In genomic region chr18:57791192-57791591, GRCh38 we compare ENCODE assay signal across 17 cellular contexts. TPM values are rescaled to one million over a fixed set of nuclear protein-coding genes. Genes with fewer than 3 reads are reported as not detected.
DNase-seq lines count a peak whose midpoint lies in the region; ATAC-seq and TF ChIP-seq lines count a peak whose summit lies in the region.
"Had no signal": no experiment of that assay in that cellular context is flagged by ENCODE, and none has a peak within 500 bp of the region (broad histone marks: within the 10 kb centered on the region; RNA-seq: fewer than 3 reads in every experiment).

No MANE protein-coding gene starts in this region.

- H3K9me3 Mint-ChIP-seq in HFFc6 (no peaks in the 10 kb centered on the region), nephron (peaks cover 2% of the 10 kb centered on the region)

- CTCF ChIA-PET in A673 (lab: Charles Lee), result no interaction called here

- WGBS in transverse colon (ENCODE audit: low coverage in 1 of 2), 2 donors, result 82% methylated on average over 5 of the region's 5 CpGs; no CpG with 5 or more reads in 1 of the 2 donors

- DNase-seq in HFFc6 (no peak), ascending aorta (ENCODE audit: low spot score in 2 of 2) (peak in 1 of 2 donors; percentile 44), transverse colon (no peak), left lung (no peak), OCI-M2 (lab: John Stamatoyannopoulos, UW; ENCODE audit: unreplicated experiment) (no peak), A673 (ENCODE audit: low spot score) (no peak)
- DNase-seq: CD8-positive, alpha-beta memory T cell; GDM1; MG63; NCI-H1417; NCI-H187; NCI-H2107 had no signal

- H3K27me3 ChIP-seq in ascending aorta (no peaks in the 10 kb centered on the region), transverse colon (no peaks in the 10 kb centered on the region), left lung (no peaks in the 10 kb centered on the region), A673 (replicated peaks; ENCODE audit: insufficient read depth, low read depth, low read length, poor library complexity) (no peaks in the 10 kb centered on the region)
- H3K27me3 ChIP-seq: MG63 had no signal

- no peak overlapping the region for H3K4me3 ChIP-seq in ascending aorta
- H3K4me3 ChIP-seq in transverse colon, result no peak overlapping the region
- no peak overlapping the region for H3K4me3 ChIP-seq in left lung
- no peak overlapping the region for H3K4me3 ChIP-seq in A673 (ENCODE audit: low read depth, low read length, poor library complexity, severe bottlenecking)
- H3K4me3 ChIP-seq: K562, MG63 had no signal

- POLR2A ChIA-PET in A673 (lab: Charles Lee; ENCODE audit: low non-redundant PET), result no interaction called here

- H3K27me3 Mint-ChIP-seq in HFFc6 (ENCODE audit: insufficient read depth) (peaks cover 5% of the 10 kb centered on the region), nephron (ENCODE audit: low read depth) (peaks cover 5% of the 10 kb centered on the region)

- H3K36me3 Mint-ChIP-seq in HFFc6 (ENCODE audit: low read depth) (peaks cover 68% of the 10 kb centered on the region), nephron (ENCODE audit: low read depth) (no peaks in the 10 kb centered on the region)

- peak overlapping the region; percentile 80 for H3K27ac ChIP-seq in ascending aorta
- H3K27ac ChIP-seq in transverse colon, result peak overlapping the region in 3 of 4 donors; percentile 85 to 96 (median 92)
- H3K27ac ChIP-seq in left lung, result no peak overlapping the region
- H3K27ac ChIP-seq in A673 (ENCODE audit: low read depth, low read length, poor library complexity, severe bottlenecking), result no peak overlapping the region
- H3K27ac ChIP-seq: C4-2B had no signal

- H3K27ac Mint-ChIP-seq in HFFc6, result peak overlapping the region; percentile 81
- H3K27ac Mint-ChIP-seq in nephron, result peak overlapping the region; percentile 85 to 97 (median 87)
- H3K27ac Mint-ChIP-seq: CD8-positive, alpha-beta memory T cell had no signal

- intact Hi-C loops in ascending aorta (cut with DNase I), result no loop called here
- intact Hi-C loops in transverse colon (cut with DNase I; ENCODE audit: low total_unique reads), result no loop called here
- intact Hi-C loops in left lung (cut with DNase I), result no loop called here
- intact Hi-C loops in A673 (cut with micrococcal nuclease; ENCODE audit: unreplicated experiment), result no loop called here

- no peak for TF ChIP-seq POLR2A in transverse colon (IDR thresholded peaks at IDR 0.05)

- no TSS peak for BruUV-seq in A673 (replicated peaks; lab: Mats Ljungman, UMichigan)

- H3K4me1 Mint-ChIP-seq in HFFc6 (ENCODE audit: low read depth) (peaks cover 97% of the 10 kb centered on the region), nephron (peaks cover 53% of the 10 kb centered on the region)
- H3K4me1 Mint-ChIP-seq: CD8-positive, alpha-beta memory T cell had no signal

- TF ChIP-seq EP300 in transverse colon (IDR thresholded peaks at IDR 0.05; ENCODE audit: low read depth), result no peak

- in situ Hi-C loops in transverse colon (cut with MboI; ENCODE audit: low pct_ligation_motif_present in 1 of 4, low pct_unique_long_range_greater_than_20kb in 1 of 4, low sequenced_read_pairs in 3 of 4), result no loop called here

- H3K4me1 ChIP-seq in ascending aorta (peaks cover 14 to 65% of the 10 kb centered on the region in 2 donors), transverse colon (peaks cover 16 to 91% (median 65%) of the 10 kb centered on the region in 4 donors), left lung (peaks cover 15 to 49% of the 10 kb centered on the region in 2 donors), A673 (ENCODE audit: insufficient read depth, low read length, poor library complexity, severe bottlenecking) (peaks cover 60% of the 10 kb centered on the region)

- H3K9me3 ChIP-seq in ascending aorta (no peaks in the 10 kb centered on the region), transverse colon (no peaks in the 10 kb centered on the region), left lung (no peaks in the 10 kb centered on the region), A673 (ENCODE audit: low read depth, low read length, poor library complexity, severe bottlenecking) (no peaks in the 10 kb centered on the region)
- H3K9me3 ChIP-seq: MG63 had no signal

- no peak for ATAC-seq in left lung
- no peak for ATAC-seq in GM21825 (IDR thresholded peaks at IDR 0.05; ENCODE audit: unreplicated experiment)
- ATAC-seq: K562, Panc1 had no signal

- H3K36me3 ChIP-seq in ascending aorta (peaks cover 0 to 6% of the 10 kb centered on the region in 2 donors), transverse colon (no peaks in the 10 kb centered on the region), left lung (no peaks in the 10 kb centered on the region), A673 (ENCODE audit: insufficient read depth, low read length, poor library complexity, severe bottlenecking) (peaks cover 11% of the 10 kb centered on the region)

- TF ChIP-seq CTCF in HFFc6 (IDR thresholded peaks at IDR 0.05) (no peak), ascending aorta (IDR thresholded peaks at IDR 0.05) (no peak), nephron (IDR thresholded peaks at IDR 0.05; ENCODE audit: unreplicated experiment in 3 of 3) (no peak), transverse colon (IDR thresholded peaks at IDR 0.05) (no peak), left lung (IDR thresholded peaks at IDR 0.05) (no peak), A673 (conservative IDR thresholded peaks at IDR 0.05; ENCODE audit: low read depth, low read length) (no peak)

- H3K4me3 Mint-ChIP-seq in HFFc6, result peak overlapping the region; percentile 52
- H3K4me3 Mint-ChIP-seq in nephron, result no peak overlapping the region
- H3K4me3 Mint-ChIP-seq: CD8-positive, alpha-beta memory T cell had no signal

RNA-seq across cellular contexts. Expression of gene ATP8B1, which starts 11.9 kb away (rescaled TPM):
- total RNA-seq in HFFc6 (2021; fragmentation: NEBNext Ultra II Directional; extraction: Animal tissue kit (Norgen Biotek cat#: 25700)), result 100 to 1,000 TPM in 3 of 6 experiments, 10 to 100 TPM in 3; 78.8 to 115 (median 94.6) TPM
- total RNA-seq in ascending aorta (30.9 TPM), transverse colon (100 to 1,000 TPM; 120 to 321 (median 252) TPM), left lung (10 to 100 TPM; 24.0 to 26.6 TPM), A673 (2021) (35.6 and 39.3 TPM in 2 replicates)
- total RNA-seq: CD8-positive, alpha-beta memory T cell had no signal

Comparison
In these comparisons a context has a peak if more than half of its experiments do, and no peak if none do; other contexts are left out.
1. H3K27ac ChIP-seq: peak in ascending aorta (2 of 2) and transverse colon (3 of 4); none in left lung (0 of 2) and A673 (single experiment).